33 cellular contexts compared by ENCODE assay signal in the genomic region with DNA sequence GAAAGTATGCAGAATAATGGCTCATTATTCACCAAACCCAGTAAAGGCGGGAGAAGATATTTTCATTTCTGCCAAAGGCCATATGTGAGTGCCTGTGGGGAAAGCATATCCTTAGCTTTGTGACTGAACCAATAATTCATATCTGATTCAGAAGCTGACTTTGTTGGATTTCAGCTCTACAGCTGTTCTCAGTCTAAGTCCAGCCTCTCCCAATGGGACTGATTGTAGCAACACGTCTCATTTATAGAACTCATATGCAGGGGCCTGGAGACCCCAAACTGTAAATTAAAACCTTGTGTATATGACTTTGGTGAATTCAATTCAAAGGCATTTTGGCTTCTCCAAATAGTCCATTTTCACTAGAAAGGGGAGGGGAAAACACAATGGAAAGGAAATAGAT.
"Had no signal": no experiment of that assay in that cellular context is flagged by ENCODE, and none has a peak within 500 bp of the region (broad histone marks: within the 10 kb centered on the region; RNA-seq: fewer than 3 reads in every experiment).

No MANE protein-coding gene starts in this region.

- H3K36me3 Mint-ChIP-seq: activated CD4-positive, alpha-beta memory T cell treated with anti-CD3 and anti-CD28 coated beads for 36 hours; activated CD8-positive, alpha-beta memory T cell treated with anti-CD3 and anti-CD28 coated beads, Interleukin-2, amount 10 ng/mL, durations not matched to agents 7 days and 5 days; activated naive CD4-positive, alpha-beta T cell treated with anti-CD3 and anti-CD28 coated beads, Interleukin-2, amount 50 U/mL, for 24 hours; activated naive CD8-positive, alpha-beta T cell treated with anti-CD3 and anti-CD28 coated beads for 36 hours had no signal

- H3K27ac Mint-ChIP-seq: activated B cell treated with CpG ODN at 0.5 μM for 24 hours; activated CD4-positive, alpha-beta memory T cell treated with anti-CD3 and anti-CD28 coated beads for 36 hours; activated CD4-positive, alpha-beta T cell treated with anti-CD3 and anti-CD28 coated beads, Interleukin-2, amount 10 ng/mL, durations not matched to agents 24 days and 14 days; activated CD8-positive, alpha-beta memory T cell treated with anti-CD3 and anti-CD28 coated beads, Interleukin-2, amount 10 ng/mL, durations not matched to agents 7 days and 5 days; activated CD8-positive, alpha-beta T cell treated with anti-CD3 and anti-CD28 coated beads, Interleukin-2, amount 10 ng/mL, durations not matched to agents 7 days and 5 days; activated naive CD4-positive, alpha-beta T cell treated with anti-CD3 and anti-CD28 coated beads for 36 hours; activated naive CD4-positive, alpha-beta T cell treated with anti-CD3 and anti-CD28 coated beads, Interleukin-2, amount 50 U/mL, for 24 hours; activated naive CD8-positive, alpha-beta T cell treated with anti-CD3 and anti-CD28 coated beads for 36 hours; activated naive CD8-positive, alpha-beta T cell treated with anti-CD3 and anti-CD28 coated beads, Interleukin-2, amount 50 U/mL, for 24 hours; activated T-helper 1 cell treated with anti-CD3 and anti-CD28 coated beads, Interleukin-12 subunit alpha, Interleukin-12 subunit beta, Interleukin-2, Interleukin-4 antibody, amounts not matched to agents 30 ng/mL and 10 ng/mL and 1 ng/mL, durations not matched to agents 14 hours and 24 hours and 36 hours; activated T-helper 2 cell treated with anti-CD3 and anti-CD28 coated beads, Interferon-gamma antibody, Interleukin-2, Interleukin-4, amounts not matched to agents 10 μg/mL and 5 μg/mL and 100 μg/mL, durations not matched to agents 14 hours and 24 hours and 36 hours; dendritic cell treated with granulocyte-macrophage colony-stimulating factor and Interleukin-4, amounts not matched to agents 40 ng/mL and 50 ng/mL, for 4 days; endodermal cell; T-helper 17 cell; T-helper 2 cell treated with Interferon-gamma antibody and Interleukin-4, amounts not matched to agents 5 μg/mL and 100 μg/mL, for 36 hours had no signal

- H3K4me3 Mint-ChIP-seq: activated B cell treated with CpG ODN at 0.5 μM for 24 hours; activated CD4-positive, alpha-beta memory T cell treated with anti-CD3 and anti-CD28 coated beads for 36 hours; activated CD4-positive, alpha-beta T cell treated with anti-CD3 and anti-CD28 coated beads, Interleukin-2, amount 10 ng/mL, durations not matched to agents 24 days and 14 days; activated CD8-positive, alpha-beta memory T cell treated with anti-CD3 and anti-CD28 coated beads, Interleukin-2, amount 10 ng/mL, durations not matched to agents 7 days and 5 days; activated CD8-positive, alpha-beta T cell treated with anti-CD3 and anti-CD28 coated beads, Interleukin-2, amount 10 ng/mL, durations not matched to agents 7 days and 5 days; activated naive CD4-positive, alpha-beta T cell treated with anti-CD3 and anti-CD28 coated beads for 36 hours; activated naive CD4-positive, alpha-beta T cell treated with anti-CD3 and anti-CD28 coated beads, Interleukin-2, amount 50 U/mL, for 24 hours; activated naive CD8-positive, alpha-beta T cell treated with anti-CD3 and anti-CD28 coated beads for 36 hours; activated naive CD8-positive, alpha-beta T cell treated with anti-CD3 and anti-CD28 coated beads, Interleukin-2, amount 50 U/mL, for 24 hours; activated T-helper 1 cell treated with anti-CD3 and anti-CD28 coated beads, Interleukin-12 subunit alpha, Interleukin-12 subunit beta, Interleukin-2, Interleukin-4 antibody, amounts not matched to agents 30 ng/mL and 10 ng/mL and 1 ng/mL, durations not matched to agents 14 hours and 24 hours and 36 hours; central memory CD8-positive, alpha-beta T cell; dendritic cell treated with granulocyte-macrophage colony-stimulating factor and Interleukin-4, amounts not matched to agents 40 ng/mL and 50 ng/mL, for 4 days; endodermal cell; T-helper 17 cell; T-helper 2 cell treated with Interferon-gamma antibody and Interleukin-4, amounts not matched to agents 5 μg/mL and 100 μg/mL, for 36 hours had no signal

- H3K9me3 Mint-ChIP-seq: activated B cell treated with CpG ODN at 0.5 μM for 24 hours; activated CD4-positive, alpha-beta memory T cell treated with anti-CD3 and anti-CD28 coated beads for 36 hours; activated CD4-positive, alpha-beta T cell treated with anti-CD3 and anti-CD28 coated beads, Interleukin-2, amount 10 ng/mL, durations not matched to agents 24 days and 14 days; activated naive CD4-positive, alpha-beta T cell treated with anti-CD3 and anti-CD28 coated beads for 36 hours; activated naive CD4-positive, alpha-beta T cell treated with anti-CD3 and anti-CD28 coated beads, Interleukin-2, amount 50 U/mL, for 24 hours; activated naive CD8-positive, alpha-beta T cell treated with anti-CD3 and anti-CD28 coated beads for 36 hours; activated naive CD8-positive, alpha-beta T cell treated with anti-CD3 and anti-CD28 coated beads, Interleukin-2, amount 50 U/mL, for 24 hours; activated T-helper 1 cell treated with anti-CD3 and anti-CD28 coated beads, Interleukin-12 subunit alpha, Interleukin-12 subunit beta, Interleukin-2, Interleukin-4 antibody, amounts not matched to agents 30 ng/mL and 10 ng/mL and 1 ng/mL, durations not matched to agents 14 hours and 24 hours and 36 hours; activated T-helper 2 cell treated with anti-CD3 and anti-CD28 coated beads, Interferon-gamma antibody, Interleukin-2, Interleukin-4, amounts not matched to agents 10 μg/mL and 5 μg/mL and 100 μg/mL, durations not matched to agents 14 hours and 24 hours and 36 hours; central memory CD8-positive, alpha-beta T cell; dendritic cell treated with granulocyte-macrophage colony-stimulating factor and Interleukin-4, amounts not matched to agents 40 ng/mL and 50 ng/mL, for 4 days; T-helper 2 cell treated with Interferon-gamma antibody and Interleukin-4, amounts not matched to agents 5 μg/mL and 100 μg/mL, for 36 hours had no signal

- ATAC-seq: activated CD4-positive, CD25-positive, alpha-beta regulatory T cell treated with anti-CD3 and anti-CD28 coated beads, Interleukin-2, amount 50 U/mL, for 24 hours; activated CD8-positive, alpha-beta memory T cell treated with anti-CD3 and anti-CD28 coated beads, Interleukin-2, amount 10 ng/mL, durations not matched to agents 7 days and 5 days; activated CD8-positive, alpha-beta T cell treated with anti-CD3 and anti-CD28 coated beads, Interleukin-2, amount 10 ng/mL, durations not matched to agents 7 days and 5 days; activated naive CD8-positive, alpha-beta T cell treated with anti-CD3 and anti-CD28 coated beads, Interleukin-2, amount 50 U/mL, for 24 hours; esophagus mucosa; gastroesophageal sphincter; T-helper 17 cell had no signal

- H3K27me3 ChIP-seq: adrenal gland, ascending aorta, brain microvascular endothelial cell, dorsolateral prefrontal cortex, gastroesophageal sphincter had no signal

- H3K27me3 Mint-ChIP-seq: activated CD4-positive, alpha-beta memory T cell treated with anti-CD3 and anti-CD28 coated beads for 36 hours; activated CD8-positive, alpha-beta memory T cell treated with anti-CD3 and anti-CD28 coated beads, Interleukin-2, amount 10 ng/mL, durations not matched to agents 7 days and 5 days had no signal

- H3K27ac ChIP-seq: adrenal gland, ascending aorta, brain microvascular endothelial cell, coronary artery, dorsolateral prefrontal cortex, gastroesophageal sphincter, WERI-Rb-1 had no signal

- DNase-seq: activated B cell treated with CpG ODN at 0.5 μM for 24 hours; activated CD4-positive, alpha-beta memory T cell treated with anti-CD3 and anti-CD28 coated beads for 36 hours; activated CD4-positive, alpha-beta T cell treated with anti-CD3 and anti-CD28 coated beads, Interleukin-2, amount 10 ng/mL, durations not matched to agents 24 days and 14 days; activated CD8-positive, alpha-beta memory T cell treated with anti-CD3 and anti-CD28 coated beads, Interleukin-2, amount 10 ng/mL, durations not matched to agents 7 days and 5 days; activated CD8-positive, alpha-beta memory T cell treated with anti-CD3 and anti-CD28 coated beads, Interleukin-2, amount 50 U/mL, for 4 hours; activated CD8-positive, alpha-beta T cell treated with anti-CD3 and anti-CD28 coated beads, Interleukin-2, amount 10 ng/mL, durations not matched to agents 7 days and 5 days; activated effector memory CD4-positive, alpha-beta T cell treated with anti-CD3 and anti-CD28 coated beads, Interleukin-2, amount 50 U/mL, for 16 hours; activated naive CD4-positive, alpha-beta T cell treated with anti-CD3 and anti-CD28 coated beads for 36 hours; activated naive CD8-positive, alpha-beta T cell treated with anti-CD3 and anti-CD28 coated beads for 36 hours; activated naive CD8-positive, alpha-beta T cell treated with anti-CD3 and anti-CD28 coated beads, Interleukin-2, amount 50 U/mL, for 24 hours; activated T-cell treated with anti-CD3 and anti-CD28 coated beads, Interleukin-2, amount 50 U/mL, for 1 hour; activated T-cell treated with anti-CD3 and anti-CD28 coated beads, Interleukin-2, amount 50 U/mL, for 48 hours; adrenal gland; brain microvascular endothelial cell; dorsolateral prefrontal cortex; effector memory CD4-positive, alpha-beta T cell; endodermal cell; foreskin melanocyte; T-helper 1 cell; T-helper 17 cell; T1000; WERI-Rb-1 had no signal

- H3K4me1 ChIP-seq: adrenal gland, ascending aorta, gastroesophageal sphincter had no signal

- H3K36me3 ChIP-seq: adrenal gland, ascending aorta, brain microvascular endothelial cell, gastroesophageal sphincter, WERI-Rb-1 had no signal

- H3K9me3 ChIP-seq: adrenal gland, ascending aorta, gastroesophageal sphincter had no signal

- H3K4me3 ChIP-seq: adrenal gland, ascending aorta, coronary artery, dorsolateral prefrontal cortex, gastroesophageal sphincter had no signal

- H3K4me1 Mint-ChIP-seq: activated B cell treated with CpG ODN at 0.5 μM for 24 hours; activated CD4-positive, alpha-beta T cell treated with anti-CD3 and anti-CD28 coated beads, Interleukin-2, amount 10 ng/mL, durations not matched to agents 24 days and 14 days; activated CD8-positive, alpha-beta memory T cell treated with anti-CD3 and anti-CD28 coated beads, Interleukin-2, amount 10 ng/mL, durations not matched to agents 7 days and 5 days; activated naive CD4-positive, alpha-beta T cell treated with anti-CD3 and anti-CD28 coated beads, Interleukin-2, amount 50 U/mL, for 24 hours; activated naive CD8-positive, alpha-beta T cell treated with anti-CD3 and anti-CD28 coated beads for 36 hours; activated naive CD8-positive, alpha-beta T cell treated with anti-CD3 and anti-CD28 coated beads, Interleukin-2, amount 50 U/mL, for 24 hours; central memory CD8-positive, alpha-beta T cell; T-helper 17 cell had no signal
